In genomic region chr7:8092140-8092539, GRCh38 we compare ENCODE assay signal across 25 cellular contexts.
DNase-seq lines count a peak whose midpoint lies in the region; ATAC-seq, FAIRE-seq and TF ChIP-seq lines count a peak whose summit lies in the region.
"Had no signal": no experiment of that assay in that cellular context is flagged by ENCODE, and none has a peak within 500 bp of the region (broad histone marks: within the 10 kb centered on the region; RNA-seq: fewer than 3 reads in every experiment).

No MANE protein-coding gene starts in this region.

- H3F3A ChIP-seq in SK-N-SH (replicated peaks; ENCODE audit: insufficient read depth): no peaks in the 10 kb centered on the region

- peaks cover under 1 to 20% of the 10 kb centered on the region in 2 experiments for H3K36me3 ChIP-seq in SK-N-SH (replicated peaks in 1 of 2; ENCODE audit: control insufficient read depth in 1 of 2, insufficient read depth in 2 of 2, low read length in 1 of 2)
- H3K36me3 ChIP-seq in astrocyte (ENCODE audit: insufficient read depth, low read length): peaks cover 2% of the 10 kb centered on the region
- no peaks in the 10 kb centered on the region for H3K36me3 ChIP-seq in gastrocnemius medialis
- H3K36me3 ChIP-seq: MG63 had no signal

- H3K4me1 Mint-ChIP-seq in astrocyte (ENCODE audit: low read depth, unreplicated experiment) (peaks cover 3% of the 10 kb centered on the region), immature natural killer cell (peaks cover 2 to 31% of the 10 kb centered on the region in 2 donors)

- in situ Hi-C loops in gastrocnemius medialis (cut with MboI; ENCODE audit: low sequenced_read_pairs in 4 of 4): no loop called here

- no peaks in the 10 kb centered on the region; a peak in 2 of 4 replicates for H3K4me1 ChIP-seq in SK-N-SH (ENCODE audit: control insufficient read depth in 1 of 2, insufficient read depth in 2 of 2, low read depth in 1 of 2, low read length in 1 of 2)
- no peaks in the 10 kb centered on the region for H3K4me1 ChIP-seq in astrocyte (ENCODE audit: insufficient read depth, low read length)
- no peaks in the 10 kb centered on the region for H3K4me1 ChIP-seq in gastrocnemius medialis
- H3K4me1 ChIP-seq: BLaER1 had no signal

- ATAC-seq in SK-N-SH treated with all-trans-retinoic acid at 6 μM for 48 hours (peak; percentile 50), HG03175 (IDR thresholded peaks at IDR 0.05; ENCODE audit: unreplicated experiment) (no peak), HG03097 (IDR thresholded peaks at IDR 0.05; ENCODE audit: low FRiP score, unreplicated experiment) (no peak), gastrocnemius medialis (no peak)
- ATAC-seq: CD8-positive, alpha-beta T cell; HepG2; K562 had no signal

- no peak for FAIRE-seq in astrocyte (lab: Jason Lieb, UNC)
- FAIRE-seq: HepG2, K562 had no signal

- no peak overlapping the region; a peak in 1 of 4 replicates for H3K27ac ChIP-seq in SK-N-SH (ENCODE audit: low read depth in 2 of 2, low read length in 1 of 2)
- no peak overlapping the region for H3K27ac ChIP-seq in astrocyte (ENCODE audit: low read depth, low read length)
- no peak overlapping the region for H3K27ac ChIP-seq in gastrocnemius medialis
- H3K27ac ChIP-seq: 22Rv1, BLaER1, HL-60, SK-N-MC had no signal

- H3K9ac ChIP-seq in SK-N-SH: no peak overlapping the region
- no peak overlapping the region for H3K9ac ChIP-seq in astrocyte (ENCODE audit: low read length)
- H3K9ac ChIP-seq: BLaER1 had no signal

- 83% methylated on average over 2 of the region's 2 CpGs for WGBS in SK-N-SH (ENCODE audit: low lambda C conversion rate)

- no peaks in the 10 kb centered on the region for H3K36me3 Mint-ChIP-seq in astrocyte (ENCODE audit: low read depth, unreplicated experiment)
- H3K36me3 Mint-ChIP-seq in immature natural killer cell: peaks cover 22 to 64% (median 33%) of the 10 kb centered on the region in 3 donors

- H3K9me2 ChIP-seq in SK-N-SH: no peaks in the 10 kb centered on the region

- TF ChIP-seq CTCF in SK-N-SH (IDR thresholded peaks at IDR 0.05) (no peak), astrocyte (IDR thresholded peaks at IDR 0.05; ENCODE audit: insufficient read depth, low read depth, low read length) (no peak), gastrocnemius medialis (IDR thresholded peaks at IDR 0.05 in 4 of 5, conservative IDR thresholded peaks at IDR 0.05 in 1 of 5) (no peak)

- CTCF ChIA-PET in SK-N-SH (lab: Yijun Ruan, JAX): interaction anchor here (0.8 to 2.3 kb wide), 3 partner anchors 15 to 21 kb away, joined by 3 to 5 read pairs (median 3); no protein-coding TSS in a partner anchor

- H2AFZ ChIP-seq in SK-N-SH (ENCODE audit: low read depth) (no peak overlapping the region), astrocyte (ENCODE audit: low read depth, low read length) (no peak overlapping the region)

- DNase-seq in SK-N-SH (no peak), astrocyte (ENCODE audit: low read depth) (peak; percentile 33), immature natural killer cell (no peak), gastrocnemius medialis (no peak), GM19238 (ENCODE audit: insufficient read length, low spot score) (no peak)
- DNase-seq: ACHN; Calu3; CD8-positive, alpha-beta T cell; MG63; NCI-H1417; NCI-H1694 treated with DMSO at 0.1 percent for 48 hours; NCI-H2081 treated with DMSO at 0.1 percent for 48 hours; NCI-H2171 treated with DMSO at 0.1 percent for 48 hours; NCI-H526; OCI-M1; SHP77 had no signal

- H3K4me2 ChIP-seq in SK-N-SH (no peak overlapping the region), astrocyte (ENCODE audit: low read length) (no peak overlapping the region)
- H3K4me2 ChIP-seq: BLaER1 had no signal

- no peak for TF ChIP-seq RAD21 in SK-N-SH (IDR thresholded peaks at IDR 0.05; ENCODE audit: low read length)

- TF ChIP-seq EP300 in SK-N-SH (IDR thresholded peaks at IDR 0.05; ENCODE audit: borderline replicate concordance in 1 of 2, low read depth in 1 of 2, low read length in 1 of 2): no peak

- no peak for TF ChIP-seq POLR2A in gastrocnemius medialis (IDR thresholded peaks at IDR 0.05)

- H3K27me3 Mint-ChIP-seq in astrocyte (ENCODE audit: low read depth, unreplicated experiment) (no peaks in the 10 kb centered on the region), immature natural killer cell (ENCODE audit: low read depth in 3 of 3) (peaks cover 1 to 5% (median 1%) of the 10 kb centered on the region in 3 donors)

- H3K79me2 ChIP-seq in SK-N-SH (ENCODE audit: insufficient read depth) (no peaks in the 10 kb centered on the region), astrocyte (ENCODE audit: insufficient read depth, low read length) (no peaks in the 10 kb centered on the region)

- POLR2A ChIA-PET in SK-N-SH (lab: Yijun Ruan, JAX): no interaction called here

- H3K4me3 Mint-ChIP-seq in astrocyte (ENCODE audit: unreplicated experiment) (no peak overlapping the region), immature natural killer cell (no peak overlapping the region)
- H3K4me3 Mint-ChIP-seq: CD8-positive, alpha-beta T cell had no signal

- intact Hi-C loops in gastrocnemius medialis (cut with DNase I; ENCODE audit: low total_unique reads): no loop called here

- no peaks in the 10 kb centered on the region for H3K27me3 ChIP-seq in SK-N-SH (ENCODE audit: insufficient read depth)
- H3K27me3 ChIP-seq in astrocyte (ENCODE audit: insufficient read depth, low read length): no peaks in the 10 kb centered on the region
- H3K27me3 ChIP-seq in gastrocnemius medialis: no peaks in the 10 kb centered on the region
- H3K27me3 ChIP-seq: BLaER1, MG63 had no signal

- H3K9me3 Mint-ChIP-seq in astrocyte (ENCODE audit: unreplicated experiment) (no peaks in the 10 kb centered on the region), immature natural killer cell (no peaks in the 10 kb centered on the region)
- H3K9me3 Mint-ChIP-seq: CD8-positive, alpha-beta T cell had no signal

- H3K27ac Mint-ChIP-seq in astrocyte (ENCODE audit: unreplicated experiment): no peak overlapping the region
- peak overlapping the region in 4 of 6 donors; percentile 12 to 35 (median 26) for H3K27ac Mint-ChIP-seq in immature natural killer cell
- H3K27ac Mint-ChIP-seq: CD8-positive, alpha-beta T cell had no signal

- H4K20me1 ChIP-seq in SK-N-SH (ENCODE audit: insufficient read depth) (no peaks in the 10 kb centered on the region), astrocyte (ENCODE audit: insufficient read depth, low read length) (no peaks in the 10 kb centered on the region)
- H4K20me1 ChIP-seq: BLaER1 had no signal

- H3K9me3 ChIP-seq in SK-N-SH (no peaks in the 10 kb centered on the region), astrocyte (ENCODE audit: insufficient read depth, low read depth, low read length) (no peaks in the 10 kb centered on the region), gastrocnemius medialis (no peaks in the 10 kb centered on the region)
- H3K9me3 ChIP-seq: BLaER1, MG63 had no signal

- H3K4me3 ChIP-seq in SK-N-SH (ENCODE audit: low read depth in 2 of 2, low read length in 1 of 2) (no peak overlapping the region), astrocyte (ENCODE audit: insufficient read depth, low read depth, low read length) (no peak overlapping the region), gastrocnemius medialis (no peak overlapping the region)
- H3K4me3 ChIP-seq: BLaER1, K562, MG63, SK-N-MC had no signal

TF ChIP-seq in SK-N-SH treated with all-trans-retinoic acid at 6 μM for 48 hours, 23 proteins besides CTCF, POLR2A, EP300 and RAD21 (continues in another document):
- TF ChIP-seq PATZ1 (CRISPR knock-in tag; IDR thresholded peaks at IDR 0.05; ENCODE audit: borderline replicate concordance) (no peak), OSR1 (CRISPR knock-in tag; IDR thresholded peaks at IDR 0.05) (no peak)

TF ChIP-seq in SK-N-SH, 30 proteins besides CTCF, POLR2A, EP300 and RAD21:
- no peak for TF ChIP-seq JUND (IDR thresholded peaks at IDR 0.05)
- no peak for TF ChIP-seq TEAD4 (IDR thresholded peaks at IDR 0.05; ENCODE audit: borderline replicate concordance, insufficient read depth)
- TF ChIP-seq RCOR1 (IDR thresholded peaks at IDR 0.05; ENCODE audit: low read length): no peak
- no peak for TF ChIP-seq NFIC (IDR thresholded peaks at IDR 0.05; ENCODE audit: borderline replicate concordance)
